In the genomic region with DNA sequence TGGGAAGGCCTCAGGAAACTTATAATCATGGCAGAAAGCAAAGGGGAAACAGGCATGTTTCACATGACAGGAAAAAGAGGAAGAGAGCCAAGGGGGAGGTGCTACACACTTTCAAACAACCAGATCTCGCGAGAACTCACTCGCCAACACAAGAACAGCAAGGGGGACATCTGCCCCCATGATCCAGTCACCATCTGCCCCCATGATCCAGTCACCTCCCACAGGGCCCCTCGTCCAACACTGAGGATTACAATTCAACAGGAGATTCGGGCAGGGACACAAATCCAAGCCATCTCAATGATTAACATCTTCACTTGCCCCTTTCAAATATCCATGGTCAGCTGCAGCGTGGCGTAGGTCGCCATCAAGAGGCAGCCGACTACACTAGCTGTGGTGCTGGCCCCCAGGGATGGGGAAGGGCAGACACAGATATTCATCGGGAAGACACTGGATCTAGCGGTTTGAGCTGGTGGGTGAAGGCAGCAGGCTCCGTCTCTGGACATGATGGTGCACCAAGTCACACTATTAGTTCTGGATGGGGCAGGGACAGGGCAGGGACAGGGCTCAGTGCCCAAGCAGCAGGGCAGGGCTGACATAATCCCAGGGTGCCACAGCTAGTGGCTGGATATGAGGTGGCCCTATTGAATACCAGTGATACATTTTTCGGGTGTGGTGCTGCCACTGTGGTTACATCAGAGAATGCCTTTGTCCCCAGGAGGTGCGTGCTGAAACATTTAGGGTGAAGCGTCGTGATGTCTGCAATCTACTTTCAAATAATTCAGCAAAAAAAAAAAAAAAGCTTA, we compare ENCODE assay signal across 1 cellular context.
TF ChIP-seq lines count a peak whose summit lies in the region.

No MANE protein-coding gene starts in this region.

TF ChIP-seq in K562, 482 proteins besides CTCF, POLR2A, EP300 and RAD21 (continues in another document):
- TF ChIP-seq, protein P1, sequence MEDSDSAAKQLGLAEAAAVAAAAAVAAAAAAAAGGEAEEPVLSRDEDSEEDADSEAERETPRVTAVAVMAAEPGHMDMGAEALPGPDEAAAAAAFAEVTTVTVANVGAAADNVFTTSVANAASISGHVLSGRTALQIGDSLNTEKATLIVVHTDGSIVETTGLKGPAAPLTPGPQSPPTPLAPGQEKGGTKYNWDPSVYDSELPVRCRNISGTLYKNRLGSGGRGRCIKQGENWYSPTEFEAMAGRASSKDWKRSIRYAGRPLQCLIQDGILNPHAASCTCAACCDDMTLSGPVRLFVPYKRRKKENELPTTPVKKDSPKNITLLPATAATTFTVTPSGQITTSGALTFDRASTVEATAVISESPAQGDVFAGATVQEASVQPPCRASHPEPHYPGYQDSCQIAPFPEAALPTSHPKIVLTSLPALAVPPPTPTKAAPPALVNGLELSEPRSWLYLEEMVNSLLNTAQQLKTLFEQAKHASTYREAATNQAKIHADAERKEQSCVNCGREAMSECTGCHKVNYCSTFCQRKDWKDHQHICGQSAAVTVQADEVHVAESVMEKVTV (CRISPR knock-in tag; IDR thresholded peaks at IDR 0.05): 0 out of 2 replicates have a peak, but pooled peaks have one; percentile 8
- TF ChIP-seq ATF7 (IDR thresholded peaks at IDR 0.05) (peak; percentile 50), SRSF1 (IDR thresholded peaks at IDR 0.05; ENCODE audit: low read depth, low read length) (no peak), SNRNP70 (optimal IDR thresholded peaks at IDR 0.05; ENCODE audit: low read depth, low read length) (no peak), FOXM1 (IDR thresholded peaks at IDR 0.05; ENCODE audit: low read depth) (0 out of 2 replicates have a peak, but pooled peaks have one; percentile 72), FOXM1 (CRISPR knock-in tag; IDR thresholded peaks at IDR 0.05; ENCODE audit: low read depth) (0 out of 2 replicates have a peak, but pooled peaks have one; percentile 59), GATA2 (CRISPR knock-in tag; IDR thresholded peaks at IDR 0.05) (peak; percentile 69), DACH1 (IDR thresholded peaks at IDR 0.05; ENCODE audit: partially characterized antibody) (no peak), KDM4B (IDR thresholded peaks at IDR 0.05; ENCODE audit: borderline replicate concordance in 2 of 2, low read depth in 1 of 2) (0 out of 4 replicates have a peak, but pooled peaks of 1 of the 2 experiments have one; percentile 17), BRD9 (IDR thresholded peaks at IDR 0.05; ENCODE audit: low read depth, partially characterized antibody) (peak; percentile 84), RBM25 (IDR thresholded peaks at IDR 0.05; ENCODE audit: low read depth, low read length, severe bottlenecking) (peak; percentile 74), ZNF143 (CRISPR knock-in tag; IDR thresholded peaks at IDR 0.05) (no peak), ZNF830 (CRISPR knock-in tag; IDR thresholded peaks at IDR 0.05) (0 out of 2 replicates have a peak, but pooled peaks have one; percentile 49), ZNF75A (CRISPR knock-in tag; IDR thresholded peaks at IDR 0.05) (no peak), POLR2H (tag; IDR thresholded peaks at IDR 0.05; ENCODE audit: low read depth) (peak; percentile 80), PHF20 (IDR thresholded peaks at IDR 0.05; ENCODE audit: partially characterized antibody) (peak; percentile 22), SOX6 (IDR thresholded peaks at IDR 0.05) (0 out of 2 replicates have a peak, but pooled peaks have one; percentile 6), HDAC1 (IDR thresholded peaks at IDR 0.05) (peak in 1 of 2 experiments; percentile 23; a peak in 1 of 4 replicates), ZNF644 (tag; IDR thresholded peaks at IDR 0.05; ENCODE audit: low read depth) (no peak), ZNF584 (CRISPR knock-in tag; IDR thresholded peaks at IDR 0.05; ENCODE audit: low read depth) (peak; percentile 69), NFIX (CRISPR knock-in tag; IDR thresholded peaks at IDR 0.05; ENCODE audit: low read depth) (no peak), FOXP1 (CRISPR knock-in tag; IDR thresholded peaks at IDR 0.05) (no peak), U2AF1 (optimal IDR thresholded peaks at IDR 0.05; ENCODE audit: low read depth, low read length) (no peak), NBN (IDR thresholded peaks at IDR 0.05; ENCODE audit: low read depth) (0 out of 2 replicates have a peak, but pooled peaks have one; percentile 66), JUN (IDR thresholded peaks at IDR 0.05; ENCODE audit: borderline replicate concordance, low read depth, low read length) (no peak), JUN (CRISPR knock-in tag; IDR thresholded peaks at IDR 0.05; ENCODE audit: borderline replicate concordance) (no peak), ELF4 (CRISPR knock-in tag; IDR thresholded peaks at IDR 0.05) (no peak), HNRNPL (IDR thresholded peaks at IDR 0.05; ENCODE audit: low read depth, low read length) (no peak), MAZ (CRISPR knock-in tag; conservative IDR thresholded peaks at IDR 0.05 in 1 of 2, IDR thresholded peaks at IDR 0.05 in 1 of 2) (peak in 1 of 2 experiments; percentile 84; a peak in 2 of 4 replicates), EZH2 (IDR thresholded peaks at IDR 0.05; ENCODE audit: borderline replicate concordance, low read depth, low read length) (no peak), NFRKB (IDR thresholded peaks at IDR 0.05; ENCODE audit: low read depth) (peak; percentile 69), ZNF57 (CRISPR knock-in tag; IDR thresholded peaks at IDR 0.05) (no peak), SIN3A (IDR thresholded peaks at IDR 0.05; ENCODE audit: borderline replicate concordance in 2 of 2, control insufficient read depth in 1 of 2, low read depth in 2 of 2, low read length in 2 of 2) (0 out of 4 replicates have a peak, but pooled peaks of 1 of the 2 experiments have one; percentile 21), EP400 (IDR thresholded peaks at IDR 0.05) (peak; percentile 85), ARID1B (IDR thresholded peaks at IDR 0.05) (peak; percentile 61), NFE2 (IDR thresholded peaks at IDR 0.05; ENCODE audit: low read depth) (0 out of 2 replicates have a peak, but pooled peaks have one; percentile 1), NFIC (IDR thresholded peaks at IDR 0.05) (peak; percentile 74), ZNF140 (CRISPR knock-in tag; IDR thresholded peaks at IDR 0.05) (no peak), ZNF324 (CRISPR knock-in tag; IDR thresholded peaks at IDR 0.05) (no peak), CHD4 (IDR thresholded peaks at IDR 0.05; ENCODE audit: insufficient read depth, insufficient replicate concordance, low read depth, low read length, poor library complexity, severe bottlenecking) (no peak), ELF1 (tag; IDR thresholded peaks at IDR 0.05) (peak; percentile 36; the same call in 1 of the 2 replicates), CTBP1 (IDR thresholded peaks at IDR 0.05; ENCODE audit: borderline replicate concordance) (peak; percentile 70), CXXC5 (CRISPR knock-in tag; IDR thresholded peaks at IDR 0.05) (peak; percentile 36), ZNF696 (CRISPR knock-in tag; conservative IDR thresholded peaks at IDR 0.05) (no peak), MECOM (CRISPR knock-in tag; IDR thresholded peaks at IDR 0.05) (0 out of 2 replicates have a peak, but pooled peaks have one; percentile 12), PPARD (CRISPR knock-in tag; IDR thresholded peaks at IDR 0.05) (no peak), ZNF121 (CRISPR knock-in tag; conservative IDR thresholded peaks at IDR 0.05) (no peak), RBM17 (IDR thresholded peaks at IDR 0.05; ENCODE audit: borderline replicate concordance, low read depth, low read length) (no peak), NFYB (IDR thresholded peaks at IDR 0.05; ENCODE audit: extremely low read depth, insufficient read length) (no peak), JUNB (CRISPR knock-in tag; conservative IDR thresholded peaks at IDR 0.05) (no peak)
- TF ChIP-seq, protein P2, sequence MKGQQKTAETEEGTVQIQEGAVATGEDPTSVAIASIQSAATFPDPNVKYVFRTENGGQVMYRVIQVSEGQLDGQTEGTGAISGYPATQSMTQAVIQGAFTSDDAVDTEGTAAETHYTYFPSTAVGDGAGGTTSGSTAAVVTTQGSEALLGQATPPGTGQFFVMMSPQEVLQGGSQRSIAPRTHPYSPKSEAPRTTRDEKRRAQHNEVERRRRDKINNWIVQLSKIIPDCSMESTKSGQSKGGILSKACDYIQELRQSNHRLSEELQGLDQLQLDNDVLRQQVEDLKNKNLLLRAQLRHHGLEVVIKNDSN (CRISPR knock-in tag; IDR thresholded peaks at IDR 0.05): peak; percentile 45
- TF ChIP-seq, protein P3, sequence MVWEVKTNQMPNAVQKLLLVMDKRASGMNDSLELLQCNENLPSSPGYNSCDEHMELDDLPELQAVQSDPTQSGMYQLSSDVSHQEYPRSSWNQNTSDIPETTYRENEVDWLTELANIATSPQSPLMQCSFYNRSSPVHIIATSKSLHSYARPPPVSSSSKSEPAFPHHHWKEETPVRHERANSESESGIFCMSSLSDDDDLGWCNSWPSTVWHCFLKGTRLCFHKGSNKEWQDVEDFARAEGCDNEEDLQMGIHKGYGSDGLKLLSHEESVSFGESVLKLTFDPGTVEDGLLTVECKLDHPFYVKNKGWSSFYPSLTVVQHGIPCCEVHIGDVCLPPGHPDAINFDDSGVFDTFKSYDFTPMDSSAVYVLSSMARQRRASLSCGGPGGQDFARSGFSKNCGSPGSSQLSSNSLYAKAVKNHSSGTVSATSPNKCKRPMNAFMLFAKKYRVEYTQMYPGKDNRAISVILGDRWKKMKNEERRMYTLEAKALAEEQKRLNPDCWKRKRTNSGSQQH (CRISPR knock-in tag; IDR thresholded peaks at IDR 0.05): no peak
- TF ChIP-seq, protein P4, sequence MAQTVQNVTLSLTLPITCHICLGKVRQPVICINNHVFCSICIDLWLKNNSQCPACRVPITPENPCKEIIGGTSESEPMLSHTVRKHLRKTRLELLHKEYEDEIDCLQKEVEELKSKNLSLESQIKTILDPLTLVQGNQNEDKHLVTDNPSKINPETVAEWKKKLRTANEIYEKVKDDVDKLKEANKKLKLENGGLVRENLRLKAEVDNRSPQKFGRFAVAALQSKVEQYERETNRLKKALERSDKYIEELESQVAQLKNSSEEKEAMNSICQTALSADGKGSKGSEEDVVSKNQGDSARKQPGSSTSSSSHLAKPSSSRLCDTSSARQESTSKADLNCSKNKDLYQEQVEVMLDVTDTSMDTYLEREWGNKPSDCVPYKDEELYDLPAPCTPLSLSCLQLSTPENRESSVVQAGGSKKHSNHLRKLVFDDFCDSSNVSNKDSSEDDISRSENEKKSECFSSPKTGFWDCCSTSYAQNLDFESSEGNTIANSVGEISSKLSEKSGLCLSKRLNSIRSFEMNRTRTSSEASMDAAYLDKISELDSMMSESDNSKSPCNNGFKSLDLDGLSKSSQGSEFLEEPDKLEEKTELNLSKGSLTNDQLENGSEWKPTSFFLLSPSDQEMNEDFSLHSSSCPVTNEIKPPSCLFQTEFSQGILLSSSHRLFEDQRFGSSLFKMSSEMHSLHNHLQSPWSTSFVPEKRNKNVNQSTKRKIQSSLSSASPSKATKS (CRISPR knock-in tag; IDR thresholded peaks at IDR 0.05): no peak
- TF ChIP-seq, protein P5, sequence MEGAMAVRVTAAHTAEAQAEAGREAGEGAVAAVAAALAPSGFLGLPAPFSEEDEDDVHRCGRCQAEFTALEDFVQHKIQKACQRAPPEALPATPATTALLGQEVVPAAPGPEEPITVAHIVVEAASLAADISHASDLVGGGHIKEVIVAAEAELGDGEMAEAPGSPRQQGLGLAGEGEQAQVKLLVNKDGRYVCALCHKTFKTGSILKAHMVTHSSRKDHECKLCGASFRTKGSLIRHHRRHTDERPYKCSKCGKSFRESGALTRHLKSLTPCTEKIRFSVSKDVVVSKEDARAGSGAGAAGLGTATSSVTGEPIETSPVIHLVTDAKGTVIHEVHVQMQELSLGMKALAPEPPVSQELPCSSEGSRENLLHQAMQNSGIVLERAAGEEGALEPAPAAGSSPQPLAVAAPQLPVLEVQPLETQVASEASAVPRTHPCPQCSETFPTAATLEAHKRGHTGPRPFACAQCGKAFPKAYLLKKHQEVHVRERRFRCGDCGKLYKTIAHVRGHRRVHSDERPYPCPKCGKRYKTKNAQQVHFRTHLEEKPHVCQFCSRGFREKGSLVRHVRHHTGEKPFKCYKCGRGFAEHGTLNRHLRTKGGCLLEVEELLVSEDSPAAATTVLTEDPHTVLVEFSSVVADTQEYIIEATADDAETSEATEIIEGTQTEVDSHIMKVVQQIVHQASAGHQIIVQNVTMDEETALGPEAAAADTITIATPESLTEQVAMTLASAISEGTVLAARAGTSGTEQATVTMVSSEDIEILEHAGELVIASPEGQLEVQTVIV (CRISPR knock-in tag; IDR thresholded peaks at IDR 0.05; ENCODE audit: borderline replicate concordance): no peak
- TF ChIP-seq, protein P6, sequence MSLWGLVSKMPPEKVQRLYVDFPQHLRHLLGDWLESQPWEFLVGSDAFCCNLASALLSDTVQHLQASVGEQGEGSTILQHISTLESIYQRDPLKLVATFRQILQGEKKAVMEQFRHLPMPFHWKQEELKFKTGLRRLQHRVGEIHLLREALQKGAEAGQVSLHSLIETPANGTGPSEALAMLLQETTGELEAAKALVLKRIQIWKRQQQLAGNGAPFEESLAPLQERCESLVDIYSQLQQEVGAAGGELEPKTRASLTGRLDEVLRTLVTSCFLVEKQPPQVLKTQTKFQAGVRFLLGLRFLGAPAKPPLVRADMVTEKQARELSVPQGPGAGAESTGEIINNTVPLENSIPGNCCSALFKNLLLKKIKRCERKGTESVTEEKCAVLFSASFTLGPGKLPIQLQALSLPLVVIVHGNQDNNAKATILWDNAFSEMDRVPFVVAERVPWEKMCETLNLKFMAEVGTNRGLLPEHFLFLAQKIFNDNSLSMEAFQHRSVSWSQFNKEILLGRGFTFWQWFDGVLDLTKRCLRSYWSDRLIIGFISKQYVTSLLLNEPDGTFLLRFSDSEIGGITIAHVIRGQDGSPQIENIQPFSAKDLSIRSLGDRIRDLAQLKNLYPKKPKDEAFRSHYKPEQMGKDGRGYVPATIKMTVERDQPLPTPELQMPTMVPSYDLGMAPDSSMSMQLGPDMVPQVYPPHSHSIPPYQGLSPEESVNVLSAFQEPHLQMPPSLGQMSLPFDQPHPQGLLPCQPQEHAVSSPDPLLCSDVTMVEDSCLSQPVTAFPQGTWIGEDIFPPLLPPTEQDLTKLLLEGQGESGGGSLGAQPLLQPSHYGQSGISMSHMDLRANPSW (CRISPR knock-in tag; IDR thresholded peaks at IDR 0.05): peak; percentile 56; the same call in 1 of the 2 replicates
- TF ChIP-seq, protein P7, sequence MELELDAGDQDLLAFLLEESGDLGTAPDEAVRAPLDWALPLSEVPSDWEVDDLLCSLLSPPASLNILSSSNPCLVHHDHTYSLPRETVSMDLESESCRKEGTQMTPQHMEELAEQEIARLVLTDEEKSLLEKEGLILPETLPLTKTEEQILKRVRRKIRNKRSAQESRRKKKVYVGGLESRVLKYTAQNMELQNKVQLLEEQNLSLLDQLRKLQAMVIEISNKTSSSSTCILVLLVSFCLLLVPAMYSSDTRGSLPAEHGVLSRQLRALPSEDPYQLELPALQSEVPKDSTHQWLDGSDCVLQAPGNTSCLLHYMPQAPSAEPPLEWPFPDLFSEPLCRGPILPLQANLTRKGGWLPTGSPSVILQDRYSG (tag; conservative IDR thresholded peaks at IDR 0.05; ENCODE audit: low read depth): no peak
- TF ChIP-seq, protein P8, sequence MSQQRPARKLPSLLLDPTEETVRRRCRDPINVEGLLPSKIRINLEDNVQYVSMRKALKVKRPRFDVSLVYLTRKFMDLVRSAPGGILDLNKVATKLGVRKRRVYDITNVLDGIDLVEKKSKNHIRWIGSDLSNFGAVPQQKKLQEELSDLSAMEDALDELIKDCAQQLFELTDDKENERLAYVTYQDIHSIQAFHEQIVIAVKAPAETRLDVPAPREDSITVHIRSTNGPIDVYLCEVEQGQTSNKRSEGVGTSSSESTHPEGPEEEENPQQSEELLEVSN (IDR thresholded peaks at IDR 0.05; ENCODE audit: borderline replicate concordance in 1 of 2, extremely low read depth in 1 of 2, insufficient read depth in 1 of 2, insufficient read length in 1 of 2, low read depth in 1 of 2, low read length in 1 of 2, poor library complexity in 1 of 2, severe bottlenecking in 1 of 2): peak in 1 of 2 experiments; percentile 24
